2 cellular contexts compared by ENCODE assay signal in genomic region chr16:30541502-30542329, GRCh38.
TF ChIP-seq lines count a peak whose summit lies in the region.

No MANE protein-coding gene starts in this region.

TF ChIP-seq in HEK293, 187 proteins besides CTCF, POLR2A, EP300 and RAD21 (continues in another document):
- TF ChIP-seq INSM2 (tag by site-specific recombination; IDR thresholded peaks at IDR 0.05) (no peak), ZBTB8A (tag by site-specific recombination; IDR thresholded peaks at IDR 0.05) (peak; percentile 50), PATZ1 (tag by site-specific recombination; IDR thresholded peaks at IDR 0.05) (0 out of 2 replicates have a peak, but pooled peaks have one; percentile 17), ZNF580 (tag by site-specific recombination; IDR thresholded peaks at IDR 0.05) (no peak), ZNF76 (tag by site-specific recombination; IDR thresholded peaks at IDR 0.05; ENCODE audit: borderline replicate concordance, low read depth) (peak; percentile 7; the same call in 1 of the 2 replicates), ZSCAN16 (tag by site-specific recombination; IDR thresholded peaks at IDR 0.05) (no peak), PRDM1 (tag by site-specific recombination; IDR thresholded peaks at IDR 0.05) (peak; percentile 92), ZNF629 (tag by site-specific recombination; IDR thresholded peaks at IDR 0.05) (peak; percentile 91), ZIC2 (tag by site-specific recombination; IDR thresholded peaks at IDR 0.05) (peak; percentile 76), ZBTB10 (tag by site-specific recombination; IDR thresholded peaks at IDR 0.05) (no peak), IKZF3 (tag by site-specific recombination; IDR thresholded peaks at IDR 0.05) (peak; percentile 51), ZEB2 (tag by site-specific recombination; IDR thresholded peaks at IDR 0.05) (0 out of 2 replicates have a peak, but pooled peaks have one; percentile 23), WT1 (tag by site-specific recombination; IDR thresholded peaks at IDR 0.05) (peak; percentile 63; the same call in 1 of the 2 replicates), ZNF785 (tag by site-specific recombination; IDR thresholded peaks at IDR 0.05) (no peak), ZBTB21 (tag by site-specific recombination; IDR thresholded peaks at IDR 0.05) (peak; percentile 47; the same call in 1 of the 2 replicates), EGR2 (tag by site-specific recombination; IDR thresholded peaks at IDR 0.05; ENCODE audit: low read depth) (peak; percentile 78), SP7 (tag by site-specific recombination; IDR thresholded peaks at IDR 0.05) (peak; percentile 43), ZNF335 (tag by site-specific recombination; conservative IDR thresholded peaks at IDR 0.05) (peak; percentile 40; the same call in 1 of the 2 replicates), ZNF530 (tag by site-specific recombination; IDR thresholded peaks at IDR 0.05; ENCODE audit: low read depth) (no peak), GLIS1 (tag by site-specific recombination; IDR thresholded peaks at IDR 0.05) (peak; percentile 34; the same call in 1 of the 2 replicates), KLF17 (tag by site-specific recombination; IDR thresholded peaks at IDR 0.05) (peak; percentile 54)

TF ChIP-seq in WTC11, 78 proteins besides CTCF, POLR2A, EP300 and RAD21 (continued from another document):
- no peak for TF ChIP-seq ZNF512 (CRISPR knock-in tag; IDR thresholded peaks at IDR 0.05; ENCODE audit: borderline replicate concordance)
- no peak for TF ChIP-seq FOXK1 (CRISPR knock-in tag; IDR thresholded peaks at IDR 0.05)
- TF ChIP-seq SP1 (CRISPR knock-in tag; conservative IDR thresholded peaks at IDR 0.05) = no peak
- no peak for TF ChIP-seq NR2C2 (CRISPR knock-in tag; IDR thresholded peaks at IDR 0.05)
- no peak for TF ChIP-seq E2F1 (CRISPR knock-in tag; IDR thresholded peaks at IDR 0.05)
